Comparison of ENCODE assay signal across 9 cellular contexts in genomic region chr3:131630117-131630516, GRCh38.
DNase-seq lines count a peak whose midpoint lies in the region; ATAC-seq and TF ChIP-seq lines count a peak whose summit lies in the region.
"Had no signal": no experiment of that assay in that cellular context is flagged by ENCODE, and none has a peak within 500 bp of the region (broad histone marks: within the 10 kb centered on the region; RNA-seq: fewer than 3 reads in every experiment).

No MANE protein-coding gene starts in this region.

- no peaks in the 10 kb centered on the region; the same call in 1 of the 2 replicates for H3K9me2 ChIP-seq in GM23248 (ENCODE audit: insufficient read depth)

- H3K9ac ChIP-seq in GM23248 = no peak overlapping the region

- H3K4me3 ChIP-seq in GM23248 (no peak overlapping the region), right lobe of liver (no peak overlapping the region)
- H3K4me3 ChIP-seq: Peyer's patch had no signal

- peak overlapping the region; percentile 50 for H3K27ac ChIP-seq in GM23248
- no peak overlapping the region for H3K27ac ChIP-seq in right lobe of liver
- H3K27ac ChIP-seq: Peyer's patch had no signal

- H3K36me3 ChIP-seq in GM23248 (ENCODE audit: low read depth) (no peaks in the 10 kb centered on the region), right lobe of liver (no peaks in the 10 kb centered on the region)
- H3K36me3 ChIP-seq: Peyer's patch had no signal

- TF ChIP-seq CTCF in right lobe of liver (IDR thresholded peaks at IDR 0.05) (no peak), progenitor cell of endocrine pancreas (IDR thresholded peaks at IDR 0.05; ENCODE audit: unreplicated experiment) (no peak)

- in situ Hi-C loops in GM23248 (cut with MboI) = no loop called here

- H3K27ac Mint-ChIP-seq in progenitor cell of endocrine pancreas = no peak overlapping the region

- ATAC-seq in GM18873 (IDR thresholded peaks at IDR 0.05; ENCODE audit: low FRiP score, unreplicated experiment) = peak; percentile 93
- ATAC-seq in HG03521 (IDR thresholded peaks at IDR 0.05; ENCODE audit: unreplicated experiment) = peak; percentile 99
- ATAC-seq in right lobe of liver = no peak

- TF ChIP-seq POLR2A in right lobe of liver (IDR thresholded peaks at IDR 0.05) = no peak

- H3K4me1 ChIP-seq in GM23248 (ENCODE audit: insufficient read depth) (peaks cover 19% of the 10 kb centered on the region), right lobe of liver (no peaks in the 10 kb centered on the region)
- H3K4me1 ChIP-seq: Peyer's patch had no signal

- H3K27me3 ChIP-seq in GM23248 (replicated peaks; ENCODE audit: insufficient read depth) (no peaks in the 10 kb centered on the region), right lobe of liver (no peaks in the 10 kb centered on the region)
- H3K27me3 ChIP-seq: Peyer's patch had no signal

- no peak overlapping the region for H3K4me2 ChIP-seq in GM23248 (ENCODE audit: unreplicated experiment)

- no peaks in the 10 kb centered on the region for H3K9me3 ChIP-seq in GM23248 (ENCODE audit: low read depth)
- no peaks in the 10 kb centered on the region for H3K9me3 ChIP-seq in right lobe of liver
- H3K9me3 ChIP-seq: Peyer's patch had no signal

- no peaks in the 10 kb centered on the region for H3K9me3 Mint-ChIP-seq in progenitor cell of endocrine pancreas (ENCODE audit: low read depth)

- no peaks in the 10 kb centered on the region for H3K36me3 Mint-ChIP-seq in progenitor cell of endocrine pancreas (ENCODE audit: insufficient read depth)

- H4K20me1 ChIP-seq in GM23248 (ENCODE audit: insufficient read depth) = no peaks in the 10 kb centered on the region

- intact Hi-C loops in right lobe of liver (cut with DNase I) = no loop called here

- peak; percentile 47 for DNase-seq in GM23248
- DNase-seq in kidney tubule cell (ENCODE audit: low spot score) = peak; percentile 60
- DNase-seq in right lobe of liver = no peak
- DNase-seq in progenitor cell of endocrine pancreas (ENCODE audit: low spot score, unreplicated experiment) = no peak
- no peak for DNase-seq in stimulated activated CD4-positive, alpha-beta T cell treated with anti-CD3 and anti-CD28 coated beads, Interleukin-4, amount 100 ng/mL, for 1 hour
- no peak for DNase-seq in NCI-H1417 treated with DMSO at 0.1 percent for 48 hours (lab: John Stamatoyannopoulos, UW)
- DNase-seq: Peyer's patch had no signal

- H3K4me1 Mint-ChIP-seq in progenitor cell of endocrine pancreas (ENCODE audit: low read depth) = no peaks in the 10 kb centered on the region

- 47 to 51% methylated on average over 3 of the region's 3 CpGs for WGBS in GM23248 (ENCODE audit: low coverage in 1 of 2, low lambda C conversion rate in 2 of 2, missing lambda C conversion rate in 2 of 2), 2 experiments
- 47% methylated on average over 3 of the region's 3 CpGs for WGBS in right lobe of liver (ENCODE audit: insufficient coverage, low coverage, low lambda C conversion rate, missing lambda C conversion rate)

- no peak overlapping the region for H3K4me3 Mint-ChIP-seq in progenitor cell of endocrine pancreas (ENCODE audit: low read depth)

- H2AFZ ChIP-seq in GM23248 = peak overlapping the region; percentile 67

- no peaks in the 10 kb centered on the region for H3K27me3 Mint-ChIP-seq in progenitor cell of endocrine pancreas

- H3K79me2 ChIP-seq in GM23248 (ENCODE audit: insufficient read depth) = no peaks in the 10 kb centered on the region

- H3F3A ChIP-seq in GM23248 (ENCODE audit: insufficient read depth) = peaks cover 22% of the 10 kb centered on the region

Comparison
In these comparisons a context has a peak if more than half of its experiments do, and no peak if none do; other contexts are left out.
1. ATAC-seq: peak in GM18873 (single experiment) and HG03521 (single experiment); none in right lobe of liver (0 of 4).
2. DNase-seq: peak in GM23248 (single experiment) and kidney tubule cell (single experiment); none in right lobe of liver (0 of 3), progenitor cell of endocrine pancreas (single experiment), stimulated activated CD4-positive, alpha-beta T cell treated with anti-CD3 and anti-CD28 coated beads, Interleukin-4, amount 100 ng/mL, for 1 hour (single experiment) and NCI-H1417 treated with DMSO at 0.1 percent for 48 hours (single experiment).